1 cellular context compared by ENCODE assay signal in genomic region chr4:158673633-158674032, GRCh38.
TF ChIP-seq lines count a peak whose summit lies in the region.

No MANE protein-coding gene starts in this region.

TF ChIP-seq in GM12878, 131 proteins besides CTCF, POLR2A, EP300 and RAD21:
- TF ChIP-seq CREM (IDR thresholded peaks at IDR 0.05; ENCODE audit: low read depth) (no peak), BMI1 (IDR thresholded peaks at IDR 0.05; ENCODE audit: borderline replicate concordance) (no peak), YY1 (IDR thresholded peaks at IDR 0.05; ENCODE audit: low read depth, low read length) (no peak), RUNX3 (IDR thresholded peaks at IDR 0.05; ENCODE audit: low read length) (no peak), HDGF (IDR thresholded peaks at IDR 0.05) (no peak), BHLHE40 (IDR thresholded peaks at IDR 0.05; ENCODE audit: borderline replicate concordance in 1 of 2, low read depth in 2 of 2, low read length in 1 of 2) (no peak), E2F8 (IDR thresholded peaks at IDR 0.05; ENCODE audit: low read depth, partially characterized antibody) (no peak), RCOR1 (conservative IDR thresholded peaks at IDR 0.05; ENCODE audit: low read depth, low read length) (no peak), ZZZ3 (IDR thresholded peaks at IDR 0.05; ENCODE audit: control insufficient read depth, insufficient read length, low read depth) (no peak), BACH1 (IDR thresholded peaks at IDR 0.05; ENCODE audit: borderline replicate concordance) (no peak), RBBP5 (conservative IDR thresholded peaks at IDR 0.05) (no peak), FOXK2 (IDR thresholded peaks at IDR 0.05) (no peak), KAT2A (conservative IDR thresholded peaks at IDR 0.05; ENCODE audit: control insufficient read depth, low read depth, low read length) (no peak), TARDBP (IDR thresholded peaks at IDR 0.05; ENCODE audit: borderline replicate concordance) (no peak), CHD1 (IDR thresholded peaks at IDR 0.05; ENCODE audit: low read depth, low read length) (no peak), ZNF592 (IDR thresholded peaks at IDR 0.05) (no peak), YBX1 (IDR thresholded peaks at IDR 0.05) (no peak)
